In genomic region chr19:18468517-18468916, GRCh38 we compare ENCODE assay signal across 17 cellular contexts. TPM values are rescaled to one million over a fixed set of nuclear protein-coding genes. Genes with fewer than 3 reads are reported as not detected.
DNase-seq lines count a peak whose midpoint lies in the region; ATAC-seq and TF ChIP-seq lines count a peak whose summit lies in the region.
"Had no signal": no experiment of that assay in that cellular context is flagged by ENCODE, and none has a peak within 500 bp of the region (broad histone marks: within the 10 kb centered on the region; RNA-seq: fewer than 3 reads in every experiment).

No MANE protein-coding gene starts in this region.

- in situ Hi-C loops in GM23248 (cut with MboI) = loop anchor here (25.0 kb wide), 2 partner anchors 119 to 369 kb away; partner anchors contain the start of genes REX1BD and UPF1

- no peak overlapping the region for H3K9ac ChIP-seq in GM23248
- no peak overlapping the region for H3K9ac ChIP-seq in PC-3 (ENCODE audit: low read length)
- H3K9ac ChIP-seq: SK-N-SH had no signal

- BruUV-seq in PC-3 (replicated peaks; lab: Mats Ljungman, UMichigan) = no TSS peak

- peak; percentile 29 for DNase-seq in GM23248
- peak; percentile 46 for DNase-seq in PC-3
- peak; percentile 74 for DNase-seq in glomerular visceral epithelial cell (ENCODE audit: extremely low spot score)
- DNase-seq in renal cortical epithelial cell (ENCODE audit: low read depth) = peak; percentile 65
- no peak for DNase-seq in NCI-H2196 treated with DMSO at 0.1 percent for 48 hours (lab: John Stamatoyannopoulos, UW; ENCODE audit: unreplicated experiment)
- no peak for DNase-seq in SKM-1 (lab: John Stamatoyannopoulos, UW; ENCODE audit: unreplicated experiment)
- no peak for DNase-seq in NCI-H748 (lab: John Stamatoyannopoulos, UW; ENCODE audit: unreplicated experiment)
- DNase-seq in GF-D8 (lab: John Stamatoyannopoulos, UW) = no peak
- DNase-seq: activated CD8-positive, alpha-beta T cell treated with anti-CD3 and anti-CD28 coated beads for 36 hours; C1 segment of cervical spinal cord; dorsolateral prefrontal cortex; esophagus squamous epithelium; NCI-H1436 treated with DMSO at 0.1 percent for 48 hours; NCI-H446; SK-N-SH; stimulated activated naive CD4-positive, alpha-beta T cell had no signal

- no peak overlapping the region for H3K4me3 ChIP-seq in GM23248
- H3K4me3 ChIP-seq in PC-3 (ENCODE audit: low read length) = no peak overlapping the region
- H3K4me3 ChIP-seq: dorsolateral prefrontal cortex, esophagus squamous epithelium had no signal

- no peak for TF ChIP-seq CTCF in PC-3 (conservative IDR thresholded peaks at IDR 0.05; ENCODE audit: low read depth, low read length)

- 0 out of 2 replicates have a peak, but pooled peaks cover 6% of the 10 kb centered on the region for H4K20me1 ChIP-seq in GM23248 (ENCODE audit: insufficient read depth)
- no peaks in the 10 kb centered on the region for H4K20me1 ChIP-seq in PC-3 (ENCODE audit: low read length)

- ATAC-seq in PC-3 = no peak; the same call in 1 of the 2 replicates
- ATAC-seq: activated CD8-positive, alpha-beta T cell treated with anti-CD3 and anti-CD28 coated beads for 36 hours; sciatic nerve had no signal

- H3K4me1 ChIP-seq in GM23248 (ENCODE audit: insufficient read depth) = peaks cover 15% of the 10 kb centered on the region
- peaks cover 22% of the 10 kb centered on the region for H3K4me1 ChIP-seq in PC-3 (ENCODE audit: insufficient read depth, low read length)

- 68 to 70% methylated on average over 3 of the region's 3 CpGs for WGBS in GM23248 (ENCODE audit: low coverage in 1 of 2, low lambda C conversion rate in 2 of 2, missing lambda C conversion rate in 2 of 2), 2 experiments

- POLR2A ChIA-PET in PC-3 (lab: Charles Lee; ENCODE audit: unreplicated experiment) = interaction anchor here (0.5 to 0.6 kb wide), 2 partner anchors 51 to 632 kb away, joined by 3 read pairs; no protein-coding TSS in a partner anchor

- H3K9me3 ChIP-seq in GM23248 (ENCODE audit: low read depth) = no peaks in the 10 kb centered on the region
- no peaks in the 10 kb centered on the region for H3K9me3 ChIP-seq in PC-3 (ENCODE audit: low read length)
- H3K9me3 ChIP-seq: esophagus squamous epithelium, SK-N-SH had no signal

- H3F3A ChIP-seq in GM23248 (ENCODE audit: insufficient read depth) = peaks cover 12% of the 10 kb centered on the region; the same call in 1 of the 2 replicates
- H3F3A ChIP-seq in PC-3 (ENCODE audit: low read length, unreplicated experiment) = no peaks in the 10 kb centered on the region

- H3K36me3 ChIP-seq in GM23248 (ENCODE audit: low read depth) = no peaks in the 10 kb centered on the region
- no peaks in the 10 kb centered on the region for H3K36me3 ChIP-seq in PC-3 (ENCODE audit: low read depth, low read length)

- H3K27ac ChIP-seq in GM23248 (no peak overlapping the region), PC-3 (ENCODE audit: low read length) (no peak overlapping the region)

- intact Hi-C loops in PC-3 (cut with micrococcal nuclease) = no loop called here

- no peaks in the 10 kb centered on the region for H3K9me2 ChIP-seq in GM23248 (ENCODE audit: insufficient read depth)
- no peaks in the 10 kb centered on the region for H3K9me2 ChIP-seq in PC-3 (replicated peaks; ENCODE audit: low read length)
- H3K9me2 ChIP-seq: SK-N-SH had no signal

- H2AFZ ChIP-seq in GM23248 (no peak overlapping the region), PC-3 (ENCODE audit: low read length) (no peak overlapping the region)

- peaks cover 83% of the 10 kb centered on the region for H3K79me2 ChIP-seq in GM23248 (ENCODE audit: insufficient read depth)
- peaks cover 16% of the 10 kb centered on the region; the same call in 1 of the 2 replicates for H3K79me2 ChIP-seq in PC-3 (ENCODE audit: low read length)

- CTCF ChIA-PET in PC-3 (lab: Charles Lee) = interaction anchor here (0.6 kb wide), 1 partner anchor 17 kb away, joined by 3 read pairs; no protein-coding TSS in a partner anchor

- H3K27me3 ChIP-seq in GM23248 (replicated peaks; ENCODE audit: insufficient read depth) (no peaks in the 10 kb centered on the region), PC-3 (ENCODE audit: low read length) (no peaks in the 10 kb centered on the region)
- H3K27me3 ChIP-seq: dorsolateral prefrontal cortex, esophagus squamous epithelium had no signal

- H3K4me2 ChIP-seq in GM23248 (ENCODE audit: unreplicated experiment) = no peak overlapping the region
- H3K4me2 ChIP-seq in PC-3 (ENCODE audit: low read length) = no peak overlapping the region
- H3K4me2 ChIP-seq: SK-N-SH had no signal

RNA-seq across cellular contexts. Expression of gene ISYNA1, which starts 30.6 kb away (rescaled TPM):
- 5.5 and 8.9 TPM in 2 replicates for total RNA-seq in GM23248 (2014; rRNA removed; shearing (Covaris generic))
- polyA plus RNA-seq in GM23248 (2016; fragmentation: Nextera tagmentation; extraction: Ambion mirVana) = 12.3 and 17.2 TPM in 2 replicates
- total RNA-seq in PC-3 (2014; rRNA removed) = 19.4 TPM in 2 replicates
- 37.5 and 69.9 TPM in 2 replicates for total RNA-seq in renal cortical epithelial cell

RNA-seq across cellular contexts. Expression of gene SSBP4, which starts 49.3 kb away (rescaled TPM):
- total RNA-seq in GM23248 (2014; rRNA removed; shearing (Covaris generic)) = 156 and 169 TPM in 2 replicates
- polyA plus RNA-seq in GM23248 (2016; fragmentation: Nextera tagmentation; extraction: Ambion mirVana) = 46.5 and 46.9 TPM in 2 replicates
- total RNA-seq in PC-3 (2014; rRNA removed) = 97.5 and 99.9 TPM in 2 replicates
- 40.5 and 49.3 TPM in 2 replicates for total RNA-seq in renal cortical epithelial cell

RNA-seq across cellular contexts. Expression of gene ELL, which starts 53.4 kb away (rescaled TPM):
- total RNA-seq in GM23248 (2014; rRNA removed; shearing (Covaris generic)) = 22.1 and 24.2 TPM in 2 replicates
- polyA plus RNA-seq in GM23248 (2016; fragmentation: Nextera tagmentation; extraction: Ambion mirVana) = 16.4 and 17.1 TPM in 2 replicates
- total RNA-seq in PC-3 (2014; rRNA removed) (21.0 and 30.6 TPM in 2 replicates), renal cortical epithelial cell (7.5 and 13.3 TPM in 2 replicates)

Comparison
In these comparisons a context has a peak if more than half of its experiments do, and no peak if none do; other contexts are left out.
1. DNase-seq: peak in GM23248 (single experiment), PC-3 (single experiment), glomerular visceral epithelial cell (single experiment) and renal cortical epithelial cell (single experiment); none in NCI-H2196 treated with DMSO at 0.1 percent for 48 hours (single experiment), SKM-1 (single experiment), NCI-H748 (single experiment) and GF-D8 (single experiment).